Comparison of ENCODE assay signal across 8 cellular contexts in the genomic region with DNA sequence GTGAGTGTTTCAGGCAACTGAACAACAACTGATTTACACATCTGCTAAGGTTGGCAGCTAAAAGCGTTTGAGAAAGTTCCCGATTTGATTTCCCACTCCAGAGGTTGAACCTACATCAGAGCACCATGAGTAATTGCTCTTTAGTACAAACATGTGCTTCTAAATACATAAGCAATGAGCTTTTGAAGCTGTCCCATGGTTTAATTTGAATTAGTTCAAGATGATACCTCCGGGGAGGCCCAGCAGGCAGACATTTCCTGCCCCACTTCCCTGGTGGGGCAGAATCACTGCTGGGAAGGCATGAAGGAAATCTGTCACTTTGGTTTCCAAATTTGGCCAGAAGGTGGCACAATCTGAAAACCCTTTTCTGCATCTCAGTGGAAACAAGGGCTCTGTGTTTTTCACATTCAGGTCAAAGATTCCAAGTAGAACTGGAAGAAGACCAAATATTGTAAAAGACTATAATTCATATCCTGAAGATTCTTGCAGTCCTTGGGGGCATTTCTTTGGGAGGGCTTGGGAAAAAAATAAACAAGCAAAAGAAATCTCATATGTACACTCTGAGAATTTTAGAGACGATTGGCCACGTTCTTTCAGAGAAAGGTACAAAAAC.
DNase-seq lines count a peak whose midpoint lies in the region; ATAC-seq and TF ChIP-seq lines count a peak whose summit lies in the region.

No MANE protein-coding gene starts in this region.

- H3K4me3 Mint-ChIP-seq in naive B cell, result no peak overlapping the region

- peaks cover 0 to 8% (median 0%) of the 10 kb centered on the region in 3 donors for H3K4me1 Mint-ChIP-seq in naive B cell

- H3K36me3 Mint-ChIP-seq in naive B cell, result no peaks in the 10 kb centered on the region

- H3K9me3 Mint-ChIP-seq in naive B cell, result peaks cover 0 to 1% (median 0%) of the 10 kb centered on the region in 7 donors

- H3K27ac Mint-ChIP-seq in naive B cell, result no peak overlapping the region

- TF ChIP-seq CTCF in AG10803 (conservative IDR thresholded peaks at IDR 0.05; ENCODE audit: low read length) (peak; percentile 79), GM12874 (IDR thresholded peaks at IDR 0.05; ENCODE audit: insufficient read depth, low read depth, low read length) (peak; percentile 42; the same call in 1 of the 2 replicates), WI38 (IDR thresholded peaks at IDR 0.05; ENCODE audit: low read depth, low read length) (peak; percentile 68), fibroblast of pulmonary artery (IDR thresholded peaks at IDR 0.05; ENCODE audit: low read length, missing control alignments) (peak; percentile 69)

- H3K4me3 ChIP-seq in AG10803 (ENCODE audit: low read length) (no peak overlapping the region), WI38 (ENCODE audit: low read depth, low read length) (no peak overlapping the region), fibroblast of pulmonary artery (replicated peaks; ENCODE audit: low read depth, low read length) (no peak overlapping the region)

- ATAC-seq in naive B cell (ENCODE audit: low read depth in 2 of 2), result no peak
- ATAC-seq in HG03045 (IDR thresholded peaks at IDR 0.05; ENCODE audit: unreplicated experiment), result no peak
- ATAC-seq in HG03571 (IDR thresholded peaks at IDR 0.05; ENCODE audit: unreplicated experiment), result no peak

- DNase-seq in AG10803 (ENCODE audit: low read depth) (peak; percentile 96), NCI-H1105 treated with DMSO at 0.1 percent for 48 hours (lab: John Stamatoyannopoulos, UW) (peak; percentile 42), fibroblast of pulmonary artery (ENCODE audit: low read depth) (peak; percentile 90), naive B cell (peak; percentile 17)

- H3K27me3 Mint-ChIP-seq in naive B cell, result peaks cover 0 to 3% (median 0%) of the 10 kb centered on the region in 3 donors

Comparison
In these comparisons a context has a peak if more than half of its experiments do, and no peak if none do; other contexts are left out.
1. DNase-seq: peak in every context shown above with its lines; median percentile 96 in AG10803; 90 in fibroblast of pulmonary artery; 42 in NCI-H1105 treated with DMSO at 0.1 percent for 48 hours; 17 in naive B cell.